Comparison of ENCODE assay signal across 19 cellular contexts in genomic region chr17:7468814-7469438, GRCh38. TPM values are rescaled to one million over a fixed set of nuclear protein-coding genes. Genes with fewer than 3 reads are reported as not detected.
"Had no signal": no experiment of that assay in that cellular context is flagged by ENCODE, and none has a peak within 500 bp of the region (broad histone marks: within the 10 kb centered on the region; RNA-seq: fewer than 3 reads in every experiment).

No MANE protein-coding gene starts in this region.

- H3K4me3 Mint-ChIP-seq: central memory CD8-positive, alpha-beta T cell; memory B cell; neural crest cell; stimulated activated naive CD8-positive, alpha-beta T cell treated with anti-CD3 and anti-CD28 coated beads, Interleukin-15, amount 100 ng/mL, for 72 hours had no signal

- DNase-seq: activated CD4-positive, alpha-beta T cell treated with anti-CD3 and anti-CD28 coated beads, Interleukin-2, amount 50 U/mL, for 48 hours; activated effector memory CD4-positive, alpha-beta T cell treated with anti-CD3 and anti-CD28 coated beads, Interleukin-2, amount 50 U/mL, for 16 hours; activated T-cell treated with anti-CD3 and anti-CD28 coated beads, Interleukin-2, amount 50 U/mL, for 48 hours; amygdala; body of pancreas; effector CD8-positive, alpha-beta T cell; foreskin keratinocyte; heart left ventricle; sigmoid colon; spleen; stimulated activated naive CD8-positive, alpha-beta T cell treated with anti-CD3 and anti-CD28 coated beads, Interleukin-15, amount 100 ng/mL, for 72 hours had no signal

- H3K36me3 Mint-ChIP-seq: activated naive CD4-positive, alpha-beta T cell treated with anti-CD3 and anti-CD28 coated beads, Interleukin-2, amount 50 U/mL, for 72 hours had no signal

- H3K27me3 ChIP-seq: body of pancreas, foreskin keratinocyte, heart left ventricle, sigmoid colon, spleen, vagina had no signal

- H3K9me3 Mint-ChIP-seq: activated naive CD4-positive, alpha-beta T cell treated with anti-CD3 and anti-CD28 coated beads, Interleukin-2, amount 50 U/mL, for 72 hours; central memory CD8-positive, alpha-beta T cell; memory B cell; neural crest cell; stimulated activated naive CD8-positive, alpha-beta T cell treated with anti-CD3 and anti-CD28 coated beads, Interleukin-15, amount 100 ng/mL, for 72 hours had no signal

- H3K27ac ChIP-seq: foreskin keratinocyte, sigmoid colon, vagina had no signal

- ATAC-seq: activated naive CD4-positive, alpha-beta T cell treated with anti-CD3 and anti-CD28 coated beads, Interleukin-2, amount 50 U/mL, for 72 hours; body of pancreas; foreskin keratinocyte; heart left ventricle; left lobe of liver; stimulated activated naive CD8-positive, alpha-beta T cell treated with anti-CD3 and anti-CD28 coated beads, Interleukin-15, amount 100 ng/mL, for 72 hours had no signal

- H3K4me3 ChIP-seq: body of pancreas, heart left ventricle, sigmoid colon, spleen, vagina had no signal

- H3K9me3 ChIP-seq: body of pancreas, heart left ventricle, sigmoid colon, spleen, vagina had no signal

- H3K27me3 Mint-ChIP-seq: central memory CD8-positive, alpha-beta T cell; memory B cell; stimulated activated naive CD8-positive, alpha-beta T cell treated with anti-CD3 and anti-CD28 coated beads, Interleukin-15, amount 100 ng/mL, for 72 hours had no signal

- H3K27ac Mint-ChIP-seq: memory B cell; stimulated activated naive CD8-positive, alpha-beta T cell treated with anti-CD3 and anti-CD28 coated beads, Interleukin-15, amount 100 ng/mL, for 72 hours had no signal

RNA-seq across cellular contexts. Expression of gene SLC35G6, which starts 12.3 kb away (rescaled TPM):
- total RNA-seq: activated naive CD4-positive, alpha-beta T cell treated with anti-CD3 and anti-CD28 coated beads, Interleukin-2, amount 50 U/mL, for 72 hours; body of pancreas; foreskin keratinocyte; heart left ventricle; left lobe of liver; neural crest cell; osteoblast; sigmoid colon; spleen; temporal lobe; vagina had no signal
